8 cellular contexts compared by ENCODE assay signal in the genomic region with DNA sequence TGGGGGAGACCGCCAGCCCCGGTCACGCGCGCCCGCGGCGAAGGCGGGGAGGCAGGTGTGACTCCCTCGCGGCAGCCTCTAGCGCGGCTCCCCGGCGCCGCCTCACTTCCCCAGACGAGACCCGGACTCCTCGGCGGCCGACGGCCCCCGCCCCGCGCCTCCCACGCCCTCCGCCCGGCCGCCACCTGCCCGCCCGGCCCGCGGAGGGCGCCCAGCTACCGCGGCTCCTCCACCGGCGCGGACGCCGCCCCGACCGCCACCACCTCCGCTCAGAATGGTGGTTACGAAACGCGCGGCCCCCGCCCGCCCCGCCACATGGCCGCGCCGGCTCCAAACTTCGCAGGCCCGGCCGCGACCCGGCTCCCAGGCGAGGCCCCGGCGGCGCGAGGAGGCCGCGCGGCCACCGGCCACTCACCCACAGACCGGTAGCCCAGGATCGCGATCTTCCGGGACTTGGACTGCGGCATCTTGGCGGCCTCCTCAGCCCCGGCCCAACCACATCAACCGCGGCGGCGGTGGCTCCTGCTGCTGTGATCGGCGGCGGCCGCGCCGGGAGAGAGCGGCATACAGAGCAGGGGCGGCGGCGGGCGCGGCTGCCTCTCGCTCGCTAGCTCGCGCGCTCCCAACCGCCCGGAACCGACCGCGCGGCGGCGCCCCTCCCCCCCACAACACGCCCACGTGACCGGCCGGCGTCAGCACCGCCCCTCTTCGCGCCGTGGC. TPM values are rescaled to one million over a fixed set of nuclear protein-coding genes. Genes with fewer than 3 reads are reported as not detected.
DNase-seq lines count a peak whose midpoint lies in the region; ATAC-seq and TF ChIP-seq lines count a peak whose summit lies in the region.
"Not testable (repeated sequence)": the region's sequence is repeated elsewhere in the genome, so short reads cannot be mapped to it uniquely, and the experiment has no call there.

No MANE protein-coding gene starts in this region.

- not testable (repeated sequence) for H3F3A ChIP-seq in PC-3 (ENCODE audit: low read length, unreplicated experiment)

- peak overlapping the region; percentile 97 for H3K27ac Mint-ChIP-seq in activated T-cell treated with anti-CD3 and anti-CD28 coated beads, Interleukin-2, amount 50 U/mL, for 24 hours
- peak overlapping the region; percentile 95 for H3K27ac Mint-ChIP-seq in endothelial cell (ENCODE audit: unreplicated experiment)

- peak overlapping the region; percentile 91 for H3K9ac ChIP-seq in PC-3 (ENCODE audit: low read length)
- peak overlapping the region; percentile 98 for H3K9ac ChIP-seq in mesenchymal stem cell (ENCODE audit: low read length)

- peaks cover 51% of the 10 kb centered on the region for H3K79me2 ChIP-seq in PC-3 (ENCODE audit: low read length)

- peak overlapping the region in 1 of 2 experiments; percentile 88 for H2BK12ac ChIP-seq in mesenchymal stem cell (ENCODE audit: low read length in 2 of 2)

- under 1% methylated on average over 36 of the region's 113 CpGs for WGBS in mesenchymal stem cell

- peak; percentile 39 for ATAC-seq in HG03103 (IDR thresholded peaks at IDR 0.05; ENCODE audit: low read depth, unreplicated experiment)
- ATAC-seq in PC-3: peak; percentile 48

- CTCF ChIA-PET in PC-3 (lab: Charles Lee): interaction anchor here (0.9 to 1.2 kb wide), 3 partner anchors 59 to 226 kb away, joined by 3 to 5 read pairs (median 3); partner anchors contain the start of gene NUB1

- POLR2A ChIA-PET in PC-3 (lab: Charles Lee; ENCODE audit: unreplicated experiment): interaction anchor here (0.7 to 1.0 kb wide), 2 partner anchors 53 to 208 kb away, joined by 3 to 4 read pairs; no protein-coding TSS in a partner anchor

- peak overlapping the region; percentile 91 for H3K4me3 ChIP-seq in PC-3 (ENCODE audit: low read length)
- peak overlapping the region; percentile 89 to 95 for H3K4me3 ChIP-seq in mesenchymal stem cell (ENCODE audit: insufficient read depth in 1 of 2, low read depth in 1 of 2, low read length in 2 of 2)

- H3K27me3 Mint-ChIP-seq in activated T-cell treated with anti-CD3 and anti-CD28 coated beads, Interleukin-2, amount 50 U/mL, for 24 hours: not testable (repeated sequence)
- H3K27me3 Mint-ChIP-seq in endothelial cell (ENCODE audit: unreplicated experiment): peaks cover 19% of the 10 kb centered on the region

- peak overlapping the region; percentile 94 for H3K27ac ChIP-seq in PC-3 (ENCODE audit: low read length)
- H3K27ac ChIP-seq in mesenchymal stem cell (ENCODE audit: low read length, poor library complexity, severe bottlenecking): peak overlapping the region; percentile 44

- not testable (repeated sequence) for H2AK5ac ChIP-seq in mesenchymal stem cell (ENCODE audit: low read length, severe bottlenecking)

- not testable (repeated sequence) for H3K36me3 ChIP-seq in PC-3 (ENCODE audit: low read depth, low read length); mesenchymal stem cell (ENCODE audit: control insufficient read depth in 1 of 2, insufficient read depth in 2 of 2, low read depth in 1 of 2, low read length in 2 of 2)

- H4K8ac ChIP-seq in mesenchymal stem cell (ENCODE audit: low read length): peak overlapping the region; percentile 83

- not testable (repeated sequence) for TF ChIP-seq CTCF in PC-3 (conservative IDR thresholded peaks at IDR 0.05; ENCODE audit: low read depth, low read length); endothelial cell (IDR thresholded peaks at IDR 0.05; ENCODE audit: unreplicated experiment)

- peak overlapping the region; percentile 90 for H2BK120ac ChIP-seq in mesenchymal stem cell (ENCODE audit: low read depth, low read length)

- H3K27me3 ChIP-seq in PC-3 (ENCODE audit: low read length); mesenchymal stem cell (ENCODE audit: control insufficient read depth in 1 of 2, insufficient read depth in 1 of 2, low read length in 2 of 2): not testable (repeated sequence)

- H3K18ac ChIP-seq in mesenchymal stem cell (ENCODE audit: low read depth in 1 of 2, low read length in 2 of 2): peak overlapping the region; percentile 87 to 95

- H3K9me3 ChIP-seq in PC-3 (ENCODE audit: low read length); mesenchymal stem cell (ENCODE audit: control insufficient read depth, low read length): not testable (repeated sequence)

- H2AFZ ChIP-seq in PC-3 (ENCODE audit: low read length): not testable (repeated sequence)
- peak overlapping the region; percentile 66 for H2AFZ ChIP-seq in mesenchymal stem cell (ENCODE audit: low read depth, low read length)

- H3K4me1 ChIP-seq in PC-3 (ENCODE audit: insufficient read depth, low read length) (peaks cover 30% of the 10 kb centered on the region), mesenchymal stem cell (ENCODE audit: control insufficient read depth, insufficient read depth, low read depth, low read length) (peaks cover 12% of the 10 kb centered on the region)

- DNase-seq in AG20443 (ENCODE audit: low spot score): peak; percentile 45
- peak; percentile 38 for DNase-seq in GM19238 (ENCODE audit: insufficient read length, low spot score)
- DNase-seq in PC-3: peak; percentile 6
- DNase-seq in activated T-cell treated with anti-CD3 and anti-CD28 coated beads, Interleukin-2, amount 50 U/mL, for 24 hours: peak; percentile 82
- DNase-seq in endothelial cell (ENCODE audit: low spot score): peak; percentile 53
- DNase-seq in mesenchymal stem cell: peak; percentile 41
- peak; percentile 58 for DNase-seq in stimulated activated CD4-positive, alpha-beta T cell treated with anti-CD3 and anti-CD28 coated beads, Interleukin-4, amount 100 ng/mL, for 24 hours

- H3K4me3 Mint-ChIP-seq in activated T-cell treated with anti-CD3 and anti-CD28 coated beads, Interleukin-2, amount 50 U/mL, for 24 hours: peak overlapping the region; percentile 95
- H3K4me3 Mint-ChIP-seq in endothelial cell (ENCODE audit: unreplicated experiment): peak overlapping the region; percentile 98

- peak overlapping the region; percentile 85 to 95 for H3K4ac ChIP-seq in mesenchymal stem cell (ENCODE audit: low read depth in 1 of 2, low read length in 2 of 2)

- H3K9me2 ChIP-seq in PC-3 (replicated peaks; ENCODE audit: low read length): not testable (repeated sequence)

- not testable (repeated sequence) for BruUV-seq in PC-3 (replicated peaks; lab: Mats Ljungman, UMichigan)

- not testable (repeated sequence) for H3K9me3 Mint-ChIP-seq in activated T-cell treated with anti-CD3 and anti-CD28 coated beads, Interleukin-2, amount 50 U/mL, for 24 hours; endothelial cell (ENCODE audit: unreplicated experiment)

- peak overlapping the region; percentile 99 for H2BK15ac ChIP-seq in mesenchymal stem cell (ENCODE audit: low read depth, poor library complexity, severe bottlenecking)

- H3K4me2 ChIP-seq in PC-3 (ENCODE audit: low read length) (peak overlapping the region; percentile 93), mesenchymal stem cell (ENCODE audit: low read length, poor library complexity, severe bottlenecking) (peak overlapping the region; percentile 38)

- H3K14ac ChIP-seq in mesenchymal stem cell (ENCODE audit: low read length in 2 of 2): peak overlapping the region; percentile 65 to 96

- H3K36me3 Mint-ChIP-seq in activated T-cell treated with anti-CD3 and anti-CD28 coated beads, Interleukin-2, amount 50 U/mL, for 24 hours (ENCODE audit: low read depth): peaks cover 37% of the 10 kb centered on the region
- H3K36me3 Mint-ChIP-seq in endothelial cell (ENCODE audit: low read depth, unreplicated experiment): not testable (repeated sequence)

- peak overlapping the region in 1 of 2 experiments; percentile 94 for H3K23ac ChIP-seq in mesenchymal stem cell (ENCODE audit: low read length in 2 of 2)

- H4K91ac ChIP-seq in mesenchymal stem cell (ENCODE audit: low read length): peak overlapping the region; percentile 83

- peaks cover 44% of the 10 kb centered on the region for H3K4me1 Mint-ChIP-seq in activated T-cell treated with anti-CD3 and anti-CD28 coated beads, Interleukin-2, amount 50 U/mL, for 24 hours (ENCODE audit: low read depth)
- peaks cover 23% of the 10 kb centered on the region for H3K4me1 Mint-ChIP-seq in endothelial cell (ENCODE audit: unreplicated experiment)

- intact Hi-C loops in PC-3 (cut with micrococcal nuclease): loop anchor here (2.0 kb wide), 1 partner anchor 24 kb away; no protein-coding TSS in a partner anchor

- H3K79me1 ChIP-seq in mesenchymal stem cell (replicated peaks; ENCODE audit: low read length, poor library complexity, severe bottlenecking): not testable (repeated sequence)

- peaks cover 46% of the 10 kb centered on the region for H4K20me1 ChIP-seq in PC-3 (ENCODE audit: low read length)

- peak overlapping the region; percentile 89 for H2BK5ac ChIP-seq in mesenchymal stem cell (ENCODE audit: low read depth, low read length, poor library complexity, severe bottlenecking)

RNA-seq across cellular contexts. Expression of gene RHEB, which starts 0.5 kb away (rescaled TPM):
- 87.0 and 99.3 TPM in 2 replicates for total RNA-seq in PC-3 (2014; rRNA removed)
- 94.2 TPM for total RNA-seq in endothelial cell (ENCODE audit: unreplicated experiment)
- polyA plus RNA-seq in mesenchymal stem cell (2013, experiment 1 of 2): 87.3 TPM
- 88.1 TPM for polyA plus RNA-seq in mesenchymal stem cell (2013, experiment 2 of 2)

Comparison
In these comparisons a context has a peak if more than half of its experiments do, and no peak if none do; other contexts are left out.
1. Peak in every context shown above with its lines: DNase-seq, ATAC-seq, H3K4me3 ChIP-seq and H3K27ac ChIP-seq.
2. DNase-seq: peak in every context shown above with its lines; median percentile 82 in activated T-cell treated with anti-CD3 and anti-CD28 coated beads, Interleukin-2, amount 50 U/mL, for 24 hours; 58 in stimulated activated CD4-positive, alpha-beta T cell treated with anti-CD3 and anti-CD28 coated beads, Interleukin-4, amount 100 ng/mL, for 24 hours; 53 in endothelial cell; 45 in AG20443; 41 in mesenchymal stem cell; 38 in GM19238; 6 in PC-3.